Comparison of ENCODE assay signal across 22 cellular contexts in genomic region chr20:44849712-44850111, GRCh38. TPM values are rescaled to one million over a fixed set of nuclear protein-coding genes. Genes with fewer than 3 reads are reported as not detected.
DNase-seq lines count a peak whose midpoint lies in the region; ATAC-seq and TF ChIP-seq lines count a peak whose summit lies in the region.
"Had no signal": no experiment of that assay in that cellular context is flagged by ENCODE, and none has a peak within 500 bp of the region (broad histone marks: within the 10 kb centered on the region; RNA-seq: fewer than 3 reads in every experiment).

No MANE protein-coding gene starts in this region.

- no peaks in the 10 kb centered on the region for H3K27me3 ChIP-seq in A673 (replicated peaks; ENCODE audit: insufficient read depth, low read depth, low read length, poor library complexity)
- H3K27me3 ChIP-seq: brain microvascular endothelial cell, gastrocnemius medialis, vagina had no signal

- CTCF ChIA-PET in A673 (lab: Charles Lee) = no interaction called here

- H3K4me1 ChIP-seq in A673 (ENCODE audit: insufficient read depth, low read length, poor library complexity, severe bottlenecking) = no peaks in the 10 kb centered on the region
- H3K4me1 ChIP-seq: gastrocnemius medialis, vagina had no signal

- H3K27ac ChIP-seq in A673 (ENCODE audit: low read depth, low read length, poor library complexity, severe bottlenecking) = no peak overlapping the region
- peak overlapping the region; percentile 90 for H3K27ac ChIP-seq in VCaP
- H3K27ac ChIP-seq: brain microvascular endothelial cell, gastrocnemius medialis, HL-60, neutrophil, vagina had no signal

- no peaks in the 10 kb centered on the region for H3K9me3 ChIP-seq in A673 (ENCODE audit: low read depth, low read length, poor library complexity, severe bottlenecking)
- H3K9me3 ChIP-seq: gastrocnemius medialis, neutrophil, vagina had no signal

- H3K4me1 Mint-ChIP-seq in HFFc6 (ENCODE audit: low read depth) = peaks cover 7% of the 10 kb centered on the region
- H3K4me1 Mint-ChIP-seq: activated CD4-positive, alpha-beta T cell treated with anti-CD3 and anti-CD28 coated beads, Interleukin-2, amount 10 ng/mL, durations not matched to agents 24 days and 14 days; CD4-positive, alpha-beta memory T cell had no signal

- TF ChIP-seq CTCF in A673 (conservative IDR thresholded peaks at IDR 0.05; ENCODE audit: low read depth, low read length) = 0 out of 2 replicates have a peak, but pooled peaks have one; percentile 18
- TF ChIP-seq CTCF in HFFc6 (IDR thresholded peaks at IDR 0.05) = peak; percentile 37
- peak; percentile 68 for TF ChIP-seq CTCF in VCaP (conservative IDR thresholded peaks at IDR 0.05)

- H3K4me3 ChIP-seq in A673 (ENCODE audit: low read depth, low read length, poor library complexity, severe bottlenecking) = no peak overlapping the region
- H3K4me3 ChIP-seq: gastrocnemius medialis, vagina had no signal

- no TSS peak for BruUV-seq in A673 (replicated peaks; lab: Mats Ljungman, UMichigan)

- no peaks in the 10 kb centered on the region for H3K36me3 ChIP-seq in A673 (ENCODE audit: insufficient read depth, low read length, poor library complexity, severe bottlenecking)
- H3K36me3 ChIP-seq: brain microvascular endothelial cell, gastrocnemius medialis, neutrophil, vagina had no signal

- no peak overlapping the region for H3K27ac Mint-ChIP-seq in HFFc6
- H3K27ac Mint-ChIP-seq: activated CD4-positive, alpha-beta T cell treated with anti-CD3 and anti-CD28 coated beads, Interleukin-2, amount 10 ng/mL, durations not matched to agents 24 days and 14 days; CD4-positive, alpha-beta memory T cell; dendritic cell treated with granulocyte-macrophage colony-stimulating factor and Interleukin-4, amounts not matched to agents 40 ng/mL and 50 ng/mL, for 4 days had no signal

- no peaks in the 10 kb centered on the region for H3K36me3 Mint-ChIP-seq in HFFc6 (ENCODE audit: low read depth)
- H3K36me3 Mint-ChIP-seq: CD4-positive, alpha-beta memory T cell had no signal

- DNase-seq in A673 (ENCODE audit: low spot score) = no peak
- DNase-seq in HFFc6 = no peak
- no peak for DNase-seq in left colon
- DNase-seq in erythroblast (lab: John Stamatoyannopoulos, UW) = no peak
- DNase-seq in mucosa of gallbladder (ENCODE audit: low spot score) = no peak
- DNase-seq: activated CD4-positive, alpha-beta T cell treated with anti-CD3 and anti-CD28 coated beads, Interleukin-2, amount 10 ng/mL, durations not matched to agents 24 days and 14 days; activated effector memory CD4-positive, alpha-beta T cell treated with Interleukin-2 at 50 U/mL for 16 hours; brain microvascular endothelial cell; CD4-positive, alpha-beta memory T cell; gastrocnemius medialis; KG1; midbrain; NCI-H1092 treated with DMSO at 0.1 percent for 48 hours; stimulated activated CD4-positive, alpha-beta T cell treated with anti-CD3 and anti-CD28 coated beads, Interleukin-4, amount 100 ng/mL, for 4 hours had no signal

- no peak overlapping the region for H3K4me3 Mint-ChIP-seq in HFFc6
- H3K4me3 Mint-ChIP-seq: activated CD4-positive, alpha-beta T cell treated with anti-CD3 and anti-CD28 coated beads, Interleukin-2, amount 10 ng/mL, durations not matched to agents 24 days and 14 days; CD4-positive, alpha-beta memory T cell; dendritic cell treated with granulocyte-macrophage colony-stimulating factor and Interleukin-4, amounts not matched to agents 40 ng/mL and 50 ng/mL, for 4 days had no signal

- no peaks in the 10 kb centered on the region for H3K9me3 Mint-ChIP-seq in HFFc6
- H3K9me3 Mint-ChIP-seq: activated CD4-positive, alpha-beta T cell treated with anti-CD3 and anti-CD28 coated beads, Interleukin-2, amount 10 ng/mL, durations not matched to agents 24 days and 14 days; dendritic cell treated with granulocyte-macrophage colony-stimulating factor and Interleukin-4, amounts not matched to agents 40 ng/mL and 50 ng/mL, for 4 days had no signal

- no peak for TF ChIP-seq POLR2A in erythroblast (IDR thresholded peaks at IDR 0.05; ENCODE audit: low read length)

- intact Hi-C loops in A673 (cut with micrococcal nuclease; ENCODE audit: unreplicated experiment) = no loop called here
- intact Hi-C loops in left colon (cut with DNase I, micrococcal nuclease) = no loop called here

- POLR2A ChIA-PET in A673 (lab: Charles Lee; ENCODE audit: low non-redundant PET) = no interaction called here

- H3K27me3 Mint-ChIP-seq in HFFc6 (ENCODE audit: insufficient read depth) = peaks cover 36% of the 10 kb centered on the region

- ATAC-seq in left colon (peak; percentile 45), HG02852 (IDR thresholded peaks at IDR 0.05; ENCODE audit: unreplicated experiment) (no peak), GM21528 (IDR thresholded peaks at IDR 0.05; ENCODE audit: low FRiP score, unreplicated experiment) (no peak)
- ATAC-seq: gastrocnemius medialis had no signal

RNA-seq across cellular contexts. Expression of gene YWHAB, which starts 35.8 kb away (rescaled TPM):
- 204 and 224 TPM in 2 replicates for total RNA-seq in A673 (2021)
- 100 to 1,000 TPM; 284 to 315 (median 301) TPM for total RNA-seq in HFFc6 (2021; fragmentation: NEBNext Ultra II Directional; extraction: Animal tissue kit (Norgen Biotek cat#: 25700))
- 100 to 1,000 TPM; 250 to 271 TPM for total RNA-seq in left colon
- 178 TPM for total RNA-seq in mucosa of gallbladder

RNA-seq across cellular contexts. Expression of gene RIMS4, which starts 39.4 kb away (rescaled TPM):
- total RNA-seq in A673 (2021) (0.24 and 0.39 TPM in 2 replicates), left colon (1 to 10 TPM in 1 of 2 donors, under 1 TPM in 1; 0.56 to 1.2 TPM), mucosa of gallbladder (0.06 TPM)
- not detected for total RNA-seq in HFFc6 (2021; fragmentation: NEBNext Ultra II Directional; extraction: Animal tissue kit (Norgen Biotek cat#: 25700))
- total RNA-seq: activated CD4-positive, alpha-beta T cell treated with anti-CD3 and anti-CD28 coated beads, Interleukin-2, amount 10 ng/mL, durations not matched to agents 24 days and 14 days; CD4-positive, alpha-beta memory T cell; endothelial cell of umbilical vein had no signal

Comparison
In these comparisons a context has a peak if more than half of its experiments do, and no peak if none do; other contexts are left out.
1. CTCF ChIP-seq: peak in every context shown above with its lines; median percentile 68 in VCaP; 37 in HFFc6; 18 in A673.